In genomic region chr14:103535081-103535890, GRCh38 we compare ENCODE assay signal across 1 cellular context.
TF ChIP-seq lines count a peak whose summit lies in the region.

No MANE protein-coding gene starts in this region.

TF ChIP-seq in SK-N-SH, 30 proteins besides CTCF, POLR2A, EP300 and RAD21:
- TF ChIP-seq USF1 (IDR thresholded peaks at IDR 0.05; ENCODE audit: borderline replicate concordance, low read depth) (no peak), NRF1 (IDR thresholded peaks at IDR 0.05; ENCODE audit: low read depth, low read length) (no peak), GATA2 (CRISPR knock-in tag; IDR thresholded peaks at IDR 0.05) (no peak), CHD2 (IDR thresholded peaks at IDR 0.05; ENCODE audit: low read length, partially characterized antibody) (no peak)
